10 cellular contexts compared by ENCODE assay signal in the genomic region with DNA sequence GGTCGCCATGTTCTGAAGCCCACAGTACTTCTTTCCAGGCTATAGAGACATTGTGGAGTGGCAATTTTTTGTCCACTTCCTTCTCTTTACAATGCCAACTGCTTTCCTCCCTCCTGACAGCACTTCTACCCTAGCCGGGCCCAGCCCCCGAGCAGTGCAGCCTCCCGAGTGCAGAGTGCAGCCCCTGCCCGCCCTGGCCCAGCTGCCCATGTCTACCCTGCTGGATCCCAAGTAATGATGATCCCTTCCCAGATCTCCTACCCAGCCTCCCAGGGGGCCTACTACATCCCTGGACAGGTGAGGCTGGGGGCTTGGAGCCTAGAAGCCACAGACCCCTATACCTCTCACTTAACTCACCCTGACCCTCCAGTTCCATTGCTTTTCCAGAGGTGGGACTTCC. TPM values are rescaled to one million over a fixed set of nuclear protein-coding genes. Genes with fewer than 3 reads are reported as not detected.
A peak's percentile ranks its signal among the peaks of the same experiment; 100 is the strongest.
DNase-seq lines count a peak whose midpoint lies in the region; ATAC-seq and TF ChIP-seq lines count a peak whose summit lies in the region.
"Had no signal": no experiment of that assay in that cellular context is flagged by ENCODE, and none has a peak within 500 bp of the region (broad histone marks: within the 10 kb centered on the region; RNA-seq: fewer than 3 reads in every experiment).

No MANE protein-coding gene starts in this region.

- CTCF ChIA-PET in activated CD4-positive, alpha-beta T cell treated with anti-CD3 and anti-CD28 coated beads, Interleukin-2, amount 10 ng/mL, durations not matched to agents 7 days and 5 days (lab: Charles Lee) = interaction anchor here (3.4 kb wide), 1 partner anchor 10 kb away, joined by 10 read pairs; no protein-coding TSS in a partner anchor

- peak overlapping the region; percentile 92 for H3K4me3 ChIP-seq in stomach smooth muscle (ENCODE audit: low read length in 2 of 2)

- peaks cover 20 to 33% of the 10 kb centered on the region in 2 donors for H3K36me3 ChIP-seq in stomach smooth muscle (ENCODE audit: control insufficient read depth in 2 of 2, insufficient read depth in 2 of 2, low read length in 2 of 2)

- H3K4me1 ChIP-seq in stomach smooth muscle (ENCODE audit: control insufficient read depth, insufficient read depth, low read length) = peaks cover 48% of the 10 kb centered on the region

- peaks cover 41% of the 10 kb centered on the region for H3K4me1 Mint-ChIP-seq in activated CD4-positive, alpha-beta T cell treated with anti-CD3 and anti-CD28 coated beads, Interleukin-2, amount 10 ng/mL, durations not matched to agents 7 days and 5 days
- peaks cover 29% of the 10 kb centered on the region for H3K4me1 Mint-ChIP-seq in activated T-helper 1 cell treated with anti-CD3 and anti-CD28 coated beads, Interleukin-12 subunit alpha, Interleukin-12 subunit beta, Interleukin-2, Interleukin-4 antibody, amounts not matched to agents 30 ng/mL and 10 ng/mL and 1 ng/mL, durations not matched to agents 14 hours and 24 hours and 36 hours (ENCODE audit: low read depth)
- H3K4me1 Mint-ChIP-seq in glutamatergic neuron (ENCODE audit: low read depth, unreplicated experiment) = peaks cover 10% of the 10 kb centered on the region

- ATAC-seq in HG02623 (IDR thresholded peaks at IDR 0.05; ENCODE audit: unreplicated experiment) (no peak), HG02884 (IDR thresholded peaks at IDR 0.05; ENCODE audit: unreplicated experiment) (no peak)

- H3K4me3 Mint-ChIP-seq in activated CD4-positive, alpha-beta T cell treated with anti-CD3 and anti-CD28 coated beads, Interleukin-2, amount 10 ng/mL, durations not matched to agents 7 days and 5 days = peak overlapping the region; percentile 83
- peak overlapping the region; percentile 83 for H3K4me3 Mint-ChIP-seq in activated T-helper 1 cell treated with anti-CD3 and anti-CD28 coated beads, Interleukin-12 subunit alpha, Interleukin-12 subunit beta, Interleukin-2, Interleukin-4 antibody, amounts not matched to agents 30 ng/mL and 10 ng/mL and 1 ng/mL, durations not matched to agents 14 hours and 24 hours and 36 hours
- peak overlapping the region; percentile 88 for H3K4me3 Mint-ChIP-seq in glutamatergic neuron (ENCODE audit: unreplicated experiment)

- POLR2A ChIA-PET in activated CD4-positive, alpha-beta T cell treated with anti-CD3 and anti-CD28 coated beads, Interleukin-2, amount 10 ng/mL, durations not matched to agents 7 days and 5 days (lab: Charles Lee) = no interaction called here

- no peaks in the 10 kb centered on the region for H3K27me3 ChIP-seq in stomach smooth muscle (ENCODE audit: control insufficient read depth in 1 of 2, insufficient read depth in 2 of 2, low read length in 2 of 2)

- H3K36me3 Mint-ChIP-seq in activated CD4-positive, alpha-beta T cell treated with anti-CD3 and anti-CD28 coated beads, Interleukin-2, amount 10 ng/mL, durations not matched to agents 7 days and 5 days (ENCODE audit: low read depth) = peaks cover 40% of the 10 kb centered on the region
- H3K36me3 Mint-ChIP-seq in activated T-helper 1 cell treated with anti-CD3 and anti-CD28 coated beads, Interleukin-12 subunit alpha, Interleukin-12 subunit beta, Interleukin-2, Interleukin-4 antibody, amounts not matched to agents 30 ng/mL and 10 ng/mL and 1 ng/mL, durations not matched to agents 14 hours and 24 hours and 36 hours (ENCODE audit: low read depth) = peaks cover 43% of the 10 kb centered on the region
- H3K36me3 Mint-ChIP-seq in glutamatergic neuron (ENCODE audit: unreplicated experiment) = no peaks in the 10 kb centered on the region

- H3K27me3 Mint-ChIP-seq in activated CD4-positive, alpha-beta T cell treated with anti-CD3 and anti-CD28 coated beads, Interleukin-2, amount 10 ng/mL, durations not matched to agents 7 days and 5 days = no peaks in the 10 kb centered on the region
- H3K27me3 Mint-ChIP-seq in activated T-helper 1 cell treated with anti-CD3 and anti-CD28 coated beads, Interleukin-12 subunit alpha, Interleukin-12 subunit beta, Interleukin-2, Interleukin-4 antibody, amounts not matched to agents 30 ng/mL and 10 ng/mL and 1 ng/mL, durations not matched to agents 14 hours and 24 hours and 36 hours (ENCODE audit: insufficient read depth) = no peaks in the 10 kb centered on the region
- H3K27me3 Mint-ChIP-seq in glutamatergic neuron (ENCODE audit: unreplicated experiment) = peaks cover 3% of the 10 kb centered on the region

- no peak for TF ChIP-seq CTCF in glutamatergic neuron (IDR thresholded peaks at IDR 0.05; ENCODE audit: partially characterized antibody, unreplicated experiment)

- H3K27ac ChIP-seq in stomach smooth muscle (ENCODE audit: low read length) = peak overlapping the region; percentile 98

- H3K27ac Mint-ChIP-seq in activated CD4-positive, alpha-beta T cell treated with anti-CD3 and anti-CD28 coated beads, Interleukin-2, amount 10 ng/mL, durations not matched to agents 7 days and 5 days = no peak overlapping the region
- H3K27ac Mint-ChIP-seq in activated T-helper 1 cell treated with anti-CD3 and anti-CD28 coated beads, Interleukin-12 subunit alpha, Interleukin-12 subunit beta, Interleukin-2, Interleukin-4 antibody, amounts not matched to agents 30 ng/mL and 10 ng/mL and 1 ng/mL, durations not matched to agents 14 hours and 24 hours and 36 hours = peak overlapping the region; percentile 53
- peak overlapping the region; percentile 49 for H3K27ac Mint-ChIP-seq in glutamatergic neuron (ENCODE audit: unreplicated experiment)

- intact Hi-C loops in activated T-helper 1 cell treated with anti-CD3 and anti-CD28 coated beads, Interleukin-12 subunit alpha, Interleukin-12 subunit beta, Interleukin-2, Interleukin-4 antibody, amounts not matched to agents 30 ng/mL and 10 ng/mL and 1 ng/mL, durations not matched to agents 14 hours and 24 hours and 36 hours (cut with micrococcal nuclease) = loop anchor here (1.0 kb wide), 1 partner anchor 8 kb away; no protein-coding TSS in a partner anchor

- no peak for DNase-seq in activated CD4-positive, alpha-beta T cell treated with anti-CD3 and anti-CD28 coated beads, Interleukin-2, amount 10 ng/mL, durations not matched to agents 7 days and 5 days
- no peak for DNase-seq in activated CD4-positive, alpha-beta T cell treated with anti-CD3 and anti-CD28 coated beads for 4 hours
- no peak for DNase-seq in activated T-helper 1 cell treated with anti-CD3 and anti-CD28 coated beads, Interleukin-12 subunit alpha, Interleukin-12 subunit beta, Interleukin-2, Interleukin-4 antibody, amounts not matched to agents 30 ng/mL and 10 ng/mL and 1 ng/mL, durations not matched to agents 14 hours and 24 hours and 36 hours (ENCODE audit: low spot score)
- no peak for DNase-seq in glutamatergic neuron
- no peak for DNase-seq in DMS79 treated with DMSO at 0.1 percent for 48 hours (lab: John Stamatoyannopoulos, UW)
- DNase-seq: activated effector memory CD4-positive, alpha-beta T cell treated with anti-CD3 and anti-CD28 coated beads, Interleukin-2, amount 50 U/mL, for 16 hours; NCI-H748 treated with DMSO at 0.1 percent for 48 hours had no signal

- no peaks in the 10 kb centered on the region for H3K9me3 Mint-ChIP-seq in activated CD4-positive, alpha-beta T cell treated with anti-CD3 and anti-CD28 coated beads, Interleukin-2, amount 10 ng/mL, durations not matched to agents 7 days and 5 days
- H3K9me3 Mint-ChIP-seq in activated T-helper 1 cell treated with anti-CD3 and anti-CD28 coated beads, Interleukin-12 subunit alpha, Interleukin-12 subunit beta, Interleukin-2, Interleukin-4 antibody, amounts not matched to agents 30 ng/mL and 10 ng/mL and 1 ng/mL, durations not matched to agents 14 hours and 24 hours and 36 hours = no peaks in the 10 kb centered on the region
- H3K9me3 Mint-ChIP-seq in glutamatergic neuron (ENCODE audit: unreplicated experiment) = peaks cover 2% of the 10 kb centered on the region

- H3K9me3 ChIP-seq in stomach smooth muscle (ENCODE audit: control insufficient read depth in 2 of 2, low read length in 2 of 2) = no peaks in the 10 kb centered on the region

- no peak overlapping the region for H3K9ac ChIP-seq in stomach smooth muscle (ENCODE audit: low read length in 2 of 2)

RNA-seq across cellular contexts. Expression of gene EIF4G1, which starts 2.8 kb away (rescaled TPM):
- total RNA-seq in activated CD4-positive, alpha-beta T cell treated with anti-CD3 and anti-CD28 coated beads, Interleukin-2, amount 10 ng/mL, durations not matched to agents 7 days and 5 days = 100 to 1,000 TPM; 269 to 300 TPM
- 657 and 706 TPM in 2 replicates for total RNA-seq in activated T-helper 1 cell treated with anti-CD3 and anti-CD28 coated beads, Interleukin-12 subunit alpha, Interleukin-12 subunit beta, Interleukin-2, Interleukin-4 antibody, amounts not matched to agents 30 ng/mL and 10 ng/mL and 1 ng/mL, durations not matched to agents 14 hours and 24 hours and 36 hours
- 346 TPM for total RNA-seq in glutamatergic neuron (ENCODE audit: unreplicated experiment)

RNA-seq across cellular contexts. Expression of gene PSMD2, which starts 18.2 kb away (rescaled TPM):
- total RNA-seq in activated CD4-positive, alpha-beta T cell treated with anti-CD3 and anti-CD28 coated beads, Interleukin-2, amount 10 ng/mL, durations not matched to agents 7 days and 5 days = 100 to 1,000 TPM; 188 to 193 TPM
- total RNA-seq in activated T-helper 1 cell treated with anti-CD3 and anti-CD28 coated beads, Interleukin-12 subunit alpha, Interleukin-12 subunit beta, Interleukin-2, Interleukin-4 antibody, amounts not matched to agents 30 ng/mL and 10 ng/mL and 1 ng/mL, durations not matched to agents 14 hours and 24 hours and 36 hours = 251 and 255 TPM in 2 replicates
- 338 TPM for total RNA-seq in glutamatergic neuron (ENCODE audit: unreplicated experiment)

RNA-seq across cellular contexts. Expression of gene FAM131A, which starts 20.2 kb away (rescaled TPM):
- 1 to 10 TPM; 3.6 to 4.4 TPM for total RNA-seq in activated CD4-positive, alpha-beta T cell treated with anti-CD3 and anti-CD28 coated beads, Interleukin-2, amount 10 ng/mL, durations not matched to agents 7 days and 5 days
- 7.5 and 9.2 TPM in 2 replicates for total RNA-seq in activated T-helper 1 cell treated with anti-CD3 and anti-CD28 coated beads, Interleukin-12 subunit alpha, Interleukin-12 subunit beta, Interleukin-2, Interleukin-4 antibody, amounts not matched to agents 30 ng/mL and 10 ng/mL and 1 ng/mL, durations not matched to agents 14 hours and 24 hours and 36 hours
- total RNA-seq in glutamatergic neuron (ENCODE audit: unreplicated experiment) = 51.4 TPM

RNA-seq across cellular contexts. Expression of gene ECE2, which starts 41.4 kb away (rescaled TPM):
- not detected for total RNA-seq in activated CD4-positive, alpha-beta T cell treated with anti-CD3 and anti-CD28 coated beads, Interleukin-2, amount 10 ng/mL, durations not matched to agents 7 days and 5 days
- total RNA-seq in activated T-helper 1 cell treated with anti-CD3 and anti-CD28 coated beads, Interleukin-12 subunit alpha, Interleukin-12 subunit beta, Interleukin-2, Interleukin-4 antibody, amounts not matched to agents 30 ng/mL and 10 ng/mL and 1 ng/mL, durations not matched to agents 14 hours and 24 hours and 36 hours = not detected in 2 replicates
- 1.6 TPM for total RNA-seq in glutamatergic neuron (ENCODE audit: unreplicated experiment)

RNA-seq across cellular contexts. Expression of gene CLCN2, which starts 44.2 kb away (rescaled TPM):
- total RNA-seq in activated CD4-positive, alpha-beta T cell treated with anti-CD3 and anti-CD28 coated beads, Interleukin-2, amount 10 ng/mL, durations not matched to agents 7 days and 5 days = 1 to 10 TPM; 3.0 to 3.6 TPM
- total RNA-seq in activated T-helper 1 cell treated with anti-CD3 and anti-CD28 coated beads, Interleukin-12 subunit alpha, Interleukin-12 subunit beta, Interleukin-2, Interleukin-4 antibody, amounts not matched to agents 30 ng/mL and 10 ng/mL and 1 ng/mL, durations not matched to agents 14 hours and 24 hours and 36 hours = 5.2 and 6.6 TPM in 2 replicates
- total RNA-seq in glutamatergic neuron (ENCODE audit: unreplicated experiment) = 17.8 TPM
